26 cellular contexts compared by ENCODE assay signal in genomic region chr7:158623241-158623640, GRCh38. TPM values are rescaled to one million over a fixed set of nuclear protein-coding genes. Genes with fewer than 3 reads are reported as not detected.
A peak's percentile ranks its signal among the peaks of the same experiment; 100 is the strongest.
DNase-seq lines count a peak whose midpoint lies in the region; ATAC-seq and TF ChIP-seq lines count a peak whose summit lies in the region.
"Had no signal": no experiment of that assay in that cellular context is flagged by ENCODE, and none has a peak within 500 bp of the region (broad histone marks: within the 10 kb centered on the region; RNA-seq: fewer than 3 reads in every experiment).

No MANE protein-coding gene starts in this region.

- H3K4ac ChIP-seq in H9 (ENCODE audit: low read depth, low read length), result no peak overlapping the region

- H3K4me3 Mint-ChIP-seq in H9, result no peak overlapping the region
- H3K4me3 Mint-ChIP-seq: CD14-positive monocyte; CD4-positive, alpha-beta memory T cell; CD4-positive, CD25-positive, alpha-beta regulatory T cell; CD8-positive, alpha-beta memory T cell had no signal

- peaks cover 12% of the 10 kb centered on the region in 2 experiments for H3K4me1 Mint-ChIP-seq in H9
- H3K4me1 Mint-ChIP-seq: CD14-positive monocyte; CD4-positive, alpha-beta memory T cell; CD8-positive, alpha-beta memory T cell had no signal

- no peak overlapping the region for H4K8ac ChIP-seq in H9 (replicated peaks; ENCODE audit: insufficient read length, low read depth, low read length)

- no peak overlapping the region for H3K23ac ChIP-seq in H9 (ENCODE audit: insufficient read length, low read depth, low read length)

- H3K79me1 ChIP-seq in H9 (ENCODE audit: insufficient read depth, low read depth, low read length, poor library complexity, severe bottlenecking), result peaks cover 4% of the 10 kb centered on the region

- no peaks in the 10 kb centered on the region for H4K20me1 ChIP-seq in H9 (ENCODE audit: control insufficient read depth, insufficient read depth, insufficient read length)
- H4K20me1 ChIP-seq: BLaER1 had no signal

- no peak overlapping the region for H3K4me2 ChIP-seq in H9 (ENCODE audit: insufficient read depth, insufficient read length, low read length)
- H3K4me2 ChIP-seq: BLaER1 had no signal

- H3K27me3 Mint-ChIP-seq in H9 (ENCODE audit: low read depth), result no peaks in the 10 kb centered on the region
- H3K27me3 Mint-ChIP-seq: CD4-positive, alpha-beta memory T cell; CD4-positive, CD25-positive, alpha-beta regulatory T cell; CD8-positive, alpha-beta memory T cell had no signal

- H3K4me1 ChIP-seq in H9 (ENCODE audit: insufficient read depth, low read length), result peaks cover 5% of the 10 kb centered on the region
- H3K4me1 ChIP-seq: BE2C had no signal

- no peak overlapping the region for H3T11ph ChIP-seq in H9 (ENCODE audit: low read length)

- H3K79me2 ChIP-seq in H9 (ENCODE audit: insufficient read depth, low read length), result no peaks in the 10 kb centered on the region

- H3K36me3 Mint-ChIP-seq in H9 (ENCODE audit: insufficient read depth in 1 of 3, low read depth in 3 of 3), result peaks cover 12 to 53% (median 39%) of the 10 kb centered on the region in 3 experiments

- H2BK120ac ChIP-seq in H9 (ENCODE audit: low read depth, low read length, poor library complexity, severe bottlenecking), result no peak overlapping the region

- H4K5ac ChIP-seq in H9 (ENCODE audit: insufficient read length, low read depth, low read length), result no peak overlapping the region

- no peak overlapping the region for H3K18ac ChIP-seq in H9 (ENCODE audit: insufficient read length, low read depth, low read length)

- H2BK15ac ChIP-seq in H9 (ENCODE audit: low read depth, low read length), result no peak overlapping the region

- H3K27me3 ChIP-seq in H9 (ENCODE audit: insufficient read depth, low read length), result no peaks in the 10 kb centered on the region
- H3K27me3 ChIP-seq: BE2C, BLaER1 had no signal

- no peak for TF ChIP-seq CTCF in H9 (conservative IDR thresholded peaks at IDR 0.05)

- H3K9me3 ChIP-seq in H9 (ENCODE audit: control insufficient read depth, low read depth, low read length), result no peaks in the 10 kb centered on the region
- H3K9me3 ChIP-seq: BE2C, BLaER1 had no signal

- H2BK12ac ChIP-seq in H9 (ENCODE audit: insufficient read length, low read depth, low read length), result no peak overlapping the region

- no peak overlapping the region for H2AK5ac ChIP-seq in H9 (ENCODE audit: insufficient read length, low read length)

- H3K23me2 ChIP-seq in H9 (ENCODE audit: insufficient read length, low read depth, low read length, poor library complexity, severe bottlenecking), result no peaks in the 10 kb centered on the region

- H3K27ac ChIP-seq in H9 (ENCODE audit: insufficient read length, low read depth, low read length), result no peak overlapping the region
- H3K27ac ChIP-seq: BLaER1 had no signal

- H3K56ac ChIP-seq in H9 (ENCODE audit: insufficient read length, low read depth, low read length), result no peak overlapping the region

- no peak overlapping the region for H3K14ac ChIP-seq in H9 (ENCODE audit: insufficient read depth, low read length)

- H2BK5ac ChIP-seq in H9 (ENCODE audit: insufficient read length, low read length), result no peak overlapping the region

- H3K27ac Mint-ChIP-seq in H9, result peak overlapping the region in 2 of 3 experiments; percentile 22 to 76; a peak in 4 of 7 replicates
- H3K27ac Mint-ChIP-seq: CD4-positive, alpha-beta memory T cell had no signal

- no peak overlapping the region for H2BK20ac ChIP-seq in H9 (ENCODE audit: low read depth, low read length, poor library complexity, severe bottlenecking)

- DNase-seq in H9 (no peak), dermis blood vessel endothelial cell (peak; percentile 67), glomerular endothelial cell (ENCODE audit: extremely low read depth, low read depth, low spot score) (peak; percentile 16), NCI-H748 treated with DMSO at 0.1 percent for 48 hours (lab: John Stamatoyannopoulos, UW) (no peak)
- DNase-seq: 8988T; ACHN; BE2C; C1 segment of cervical spinal cord; CD4-positive, alpha-beta memory T cell; CD4-positive, CD25-positive, alpha-beta regulatory T cell; CD8-positive, alpha-beta memory T cell; COR-L47; DMS 273 treated with DMSO at 0.1 percent for 48 hours; DMS153; DMS53; DMS79; DND-41; EL; GDM1 had no signal

- ATAC-seq in esophagus mucosa, result no peak
- no peak for ATAC-seq in HG02610 (IDR thresholded peaks at IDR 0.05; ENCODE audit: unreplicated experiment)
- no peak for ATAC-seq in GM18517 (IDR thresholded peaks at IDR 0.05; ENCODE audit: unreplicated experiment)
- ATAC-seq: GM12878 had no signal

- H3K9me3 Mint-ChIP-seq in H9, result no peaks in the 10 kb centered on the region
- H3K9me3 Mint-ChIP-seq: CD14-positive monocyte; CD4-positive, alpha-beta memory T cell; CD4-positive, CD25-positive, alpha-beta regulatory T cell; CD8-positive, alpha-beta memory T cell had no signal

- no peak overlapping the region for H3K9ac ChIP-seq in H9 (ENCODE audit: extremely low read depth, insufficient read length, low read length)
- H3K9ac ChIP-seq: BLaER1 had no signal

- H2AFZ ChIP-seq in H9 (ENCODE audit: low read length), result no peak overlapping the region

- WGBS in H9 (ENCODE audit: extremely low coverage, insufficient read length, low lambda C conversion rate), result no CpG with 5 or more reads among the region's 13 CpGs

- no peak overlapping the region for H4K91ac ChIP-seq in H9 (ENCODE audit: insufficient read length, low read depth, low read length)

RNA-seq across cellular contexts. Expression of gene PTPRN2, which starts 35.6 kb away (rescaled TPM):
- total RNA-seq in H9 (2021) (5.2 and 5.7 TPM in 2 replicates), dermis blood vessel endothelial cell (2.1 and 2.2 TPM in 2 replicates), glomerular endothelial cell (10.0 and 13.0 TPM in 2 replicates), esophagus mucosa (0.44 TPM)
- total RNA-seq: G401, GM12878 had no signal

Comparison
In these comparisons a context has a peak if more than half of its experiments do, and no peak if none do; other contexts are left out.
1. DNase-seq: peak in dermis blood vessel endothelial cell (single experiment) and glomerular endothelial cell (single experiment); none in H9 (single experiment) and NCI-H748 treated with DMSO at 0.1 percent for 48 hours (single experiment).